Comparison of ENCODE assay signal across 10 cellular contexts in genomic region chr1:162022626-162023025, GRCh38. TPM values are rescaled to one million over a fixed set of nuclear protein-coding genes. Genes with fewer than 3 reads are reported as not detected.
DNase-seq lines count a peak whose midpoint lies in the region; ATAC-seq, FAIRE-seq and TF ChIP-seq lines count a peak whose summit lies in the region.
"Had no signal": no experiment of that assay in that cellular context is flagged by ENCODE, and none has a peak within 500 bp of the region (broad histone marks: within the 10 kb centered on the region; RNA-seq: fewer than 3 reads in every experiment).

No MANE protein-coding gene starts in this region.

- peak overlapping the region; percentile 69 to 76 for H3K4me3 ChIP-seq in ascending aorta
- peak overlapping the region; percentile 43 to 80 (median 60) for H3K4me3 ChIP-seq in tibial nerve
- no peak overlapping the region for H3K4me3 ChIP-seq in pancreas

- no peak for TF ChIP-seq CTCF in ascending aorta (IDR thresholded peaks at IDR 0.05)
- no peak for TF ChIP-seq CTCF in mesothelial cell of epicardium (IDR thresholded peaks at IDR 0.05; ENCODE audit: unreplicated experiment)
- no peak for TF ChIP-seq CTCF in tibial nerve (IDR thresholded peaks at IDR 0.05)
- no peak for TF ChIP-seq CTCF in pancreas (IDR thresholded peaks at IDR 0.05)

- H3K36me3 Mint-ChIP-seq in activated naive CD4-positive, alpha-beta T cell treated with anti-CD3 and anti-CD28 coated beads for 36 hours (ENCODE audit: low read depth): no peaks in the 10 kb centered on the region
- H3K36me3 Mint-ChIP-seq in activated naive CD4-positive, alpha-beta T cell treated with anti-CD3 and anti-CD28 coated beads, Interleukin-2, amount 50 U/mL, for 72 hours: peaks cover 0 to 4% of the 10 kb centered on the region in 2 donors
- H3K36me3 Mint-ChIP-seq in mesothelial cell of epicardium: peaks cover 2% of the 10 kb centered on the region

- FAIRE-seq in pancreas (lab: Jason Lieb, UNC): no peak

- ATAC-seq in activated naive CD4-positive, alpha-beta T cell treated with anti-CD3 and anti-CD28 coated beads, Interleukin-2, amount 50 U/mL, for 72 hours: no peak
- ATAC-seq in pancreas: no peak

- CTCF ChIA-PET in activated naive CD4-positive, alpha-beta T cell treated with anti-CD3 and anti-CD28 coated beads for 36 hours (lab: Charles Lee): interaction anchor here (2.3 kb wide), 2 partner anchors 118 to 229 kb away, joined by 17 to 35 read pairs; no protein-coding TSS in a partner anchor

- peaks cover 8 to 37% of the 10 kb centered on the region in 2 donors for H3K4me1 ChIP-seq in ascending aorta
- peaks cover 0 to 54% (median 23%) of the 10 kb centered on the region in 4 donors for H3K4me1 ChIP-seq in tibial nerve
- peaks cover 0 to 7% (median 0%) of the 10 kb centered on the region in 3 donors for H3K4me1 ChIP-seq in pancreas

- no peak for TF ChIP-seq POLR2A in tibial nerve (IDR thresholded peaks at IDR 0.05)

- H3K9me3 Mint-ChIP-seq in activated naive CD4-positive, alpha-beta T cell treated with anti-CD3 and anti-CD28 coated beads for 36 hours: no peaks in the 10 kb centered on the region
- no peaks in the 10 kb centered on the region for H3K9me3 Mint-ChIP-seq in activated naive CD4-positive, alpha-beta T cell treated with anti-CD3 and anti-CD28 coated beads, Interleukin-2, amount 50 U/mL, for 72 hours
- peaks cover 11% of the 10 kb centered on the region for H3K9me3 Mint-ChIP-seq in mesothelial cell of epicardium

- no peak for DNase-seq in activated naive CD4-positive, alpha-beta T cell treated with anti-CD3 and anti-CD28 coated beads for 36 hours
- DNase-seq in activated naive CD4-positive, alpha-beta T cell treated with anti-CD3 and anti-CD28 coated beads, Interleukin-2, amount 50 U/mL, for 72 hours (ENCODE audit: low spot score in 2 of 2): no peak
- DNase-seq in ascending aorta (ENCODE audit: low spot score in 2 of 2) (no peak), mesothelial cell of epicardium (ENCODE audit: low spot score in 2 of 2, unreplicated experiment in 2 of 2) (no peak), tibial nerve (ENCODE audit: low spot score in 2 of 2) (no peak), pancreas (no peak), amniotic stem cell (lab: John Stamatoyannopoulos, UW) (no peak), NCI-H1092 (lab: John Stamatoyannopoulos, UW) (no peak)
- DNase-seq: stimulated activated naive CD4-positive, alpha-beta T cell treated with Interleukin-2 at 50 U/mL for 16 hours had no signal

- H3K36me3 ChIP-seq in ascending aorta (no peaks in the 10 kb centered on the region), tibial nerve (peaks cover 0 to 6% (median 0%) of the 10 kb centered on the region in 3 donors), pancreas (no peaks in the 10 kb centered on the region)
- H3K36me3 ChIP-seq: BLaER1 had no signal

- no peak for TF ChIP-seq EP300 in tibial nerve (IDR thresholded peaks at IDR 0.05)

- H3K4me1 Mint-ChIP-seq in activated naive CD4-positive, alpha-beta T cell treated with anti-CD3 and anti-CD28 coated beads for 36 hours (ENCODE audit: low read depth): peaks cover 3% of the 10 kb centered on the region
- H3K4me1 Mint-ChIP-seq in mesothelial cell of epicardium: peaks cover 12% of the 10 kb centered on the region

- peaks cover 16% of the 10 kb centered on the region for H3K27me3 Mint-ChIP-seq in activated naive CD4-positive, alpha-beta T cell treated with anti-CD3 and anti-CD28 coated beads for 36 hours (ENCODE audit: low read depth)
- H3K27me3 Mint-ChIP-seq in mesothelial cell of epicardium (ENCODE audit: low read depth): peaks cover 53% of the 10 kb centered on the region

- H3K27ac ChIP-seq in ascending aorta (peak overlapping the region; percentile 74 to 85), tibial nerve (peak overlapping the region; percentile 51 to 89 (median 78)), pancreas (no peak overlapping the region)
- H3K27ac ChIP-seq: BLaER1 had no signal

- H3K9me3 ChIP-seq in ascending aorta: no peaks in the 10 kb centered on the region
- H3K9me3 ChIP-seq in tibial nerve: no peaks in the 10 kb centered on the region
- no peaks in the 10 kb centered on the region for H3K9me3 ChIP-seq in pancreas
- H3K9me3 ChIP-seq: BLaER1 had no signal

- H3K27ac Mint-ChIP-seq in activated naive CD4-positive, alpha-beta T cell treated with anti-CD3 and anti-CD28 coated beads for 36 hours: no peak overlapping the region
- no peak overlapping the region for H3K27ac Mint-ChIP-seq in activated naive CD4-positive, alpha-beta T cell treated with anti-CD3 and anti-CD28 coated beads, Interleukin-2, amount 50 U/mL, for 72 hours
- no peak overlapping the region for H3K27ac Mint-ChIP-seq in mesothelial cell of epicardium

- peak overlapping the region; percentile 86 for H3K4me3 Mint-ChIP-seq in activated naive CD4-positive, alpha-beta T cell treated with anti-CD3 and anti-CD28 coated beads for 36 hours
- H3K4me3 Mint-ChIP-seq in mesothelial cell of epicardium: peak overlapping the region; percentile 82

- WGBS in tibial nerve, 2 donors: 27 to 35% methylated on average over 9 of the region's 9 CpGs
- WGBS in pancreas, 2 donors: 84 to 85% methylated on average over 9 of the region's 9 CpGs

- intact Hi-C loops in activated naive CD4-positive, alpha-beta T cell treated with anti-CD3 and anti-CD28 coated beads for 36 hours (cut with micrococcal nuclease): loop anchor here (1.0 kb wide), 1 partner anchor 60 kb away; no protein-coding TSS in a partner anchor
- intact Hi-C loops in ascending aorta (cut with DNase I): no loop called here
- intact Hi-C loops in pancreas (cut with DNase I): no loop called here

- H3K27me3 ChIP-seq in ascending aorta (no peaks in the 10 kb centered on the region), tibial nerve (no peaks in the 10 kb centered on the region), pancreas (peaks cover 0 to 13% (median 0%) of the 10 kb centered on the region in 4 donors)

RNA-seq across cellular contexts. Expression of gene OLFML2B, which starts 1.0 kb away (rescaled TPM):
- total RNA-seq in activated naive CD4-positive, alpha-beta T cell treated with anti-CD3 and anti-CD28 coated beads for 36 hours: 1 to 10 TPM; 1.7 to 2.3 TPM
- under 1 TPM; 0.14 to 0.18 TPM for total RNA-seq in activated naive CD4-positive, alpha-beta T cell treated with anti-CD3 and anti-CD28 coated beads, Interleukin-2, amount 50 U/mL, for 72 hours
- total RNA-seq in ascending aorta: 79.7 TPM
- 4.4 to 4.8 TPM (median 4.8 TPM) in 3 replicates for total RNA-seq in mesothelial cell of epicardium
- 10 to 100 TPM; 18.6 to 42.3 (median 20.9) TPM for total RNA-seq in tibial nerve
- total RNA-seq in pancreas: 10 to 100 TPM in 1 of 6 donors, 1 to 10 TPM in 2, under 1 TPM in 3; 0.19 to 12.5 (median 1.1) TPM
- under 1 TPM; 0.33 to 0.34 TPM for polyA plus RNA-seq in pancreas

RNA-seq across cellular contexts. Expression of gene NOS1AP, which starts 46.9 kb away (rescaled TPM):
- under 1 TPM; 0.33 to 0.42 TPM for total RNA-seq in activated naive CD4-positive, alpha-beta T cell treated with anti-CD3 and anti-CD28 coated beads for 36 hours
- under 1 TPM; 0.18 to 0.27 TPM for total RNA-seq in activated naive CD4-positive, alpha-beta T cell treated with anti-CD3 and anti-CD28 coated beads, Interleukin-2, amount 50 U/mL, for 72 hours
- total RNA-seq in ascending aorta (5.0 TPM), mesothelial cell of epicardium (3.8 to 4.4 TPM (median 4.4 TPM) in 3 replicates), tibial nerve (10 to 100 TPM in 1 of 4 donors, 1 to 10 TPM in 3; 2.7 to 11.2 (median 5.3) TPM), pancreas (1 to 10 TPM; 1.6 to 2.8 (median 1.8) TPM)
- polyA plus RNA-seq in pancreas: under 1 TPM; 0.40 to 0.87 TPM

Comparison
In these comparisons a context has a peak if more than half of its experiments do, and no peak if none do; other contexts are left out.
1. H3K27ac ChIP-seq: peak in ascending aorta (2 of 2) and tibial nerve (4 of 4); none in pancreas (0 of 4).
2. H3K4me3 ChIP-seq: peak in ascending aorta (2 of 2) and tibial nerve (4 of 4); none in pancreas (0 of 4).